ENCODE assay signal across 15 cellular contexts in genomic region chr17:49777577-49777976, GRCh38.
"Had no signal": no experiment of that assay in that cellular context is flagged by ENCODE, and none has a peak within 500 bp of the region (broad histone marks: within the 10 kb centered on the region; RNA-seq: fewer than 3 reads in every experiment).

No MANE protein-coding gene starts in this region.

- H3K27ac Mint-ChIP-seq: activated CD4-positive, alpha-beta memory T cell treated with anti-CD3 and anti-CD28 coated beads for 36 hours; activated CD8-positive, alpha-beta memory T cell treated with anti-CD3 and anti-CD28 coated beads, Interleukin-2, amount 10 ng/mL, durations not matched to agents 7 days and 5 days; activated naive CD4-positive, alpha-beta T cell treated with anti-CD3 and anti-CD28 coated beads, Interleukin-2, amount 10 ng/mL, durations not matched to agents 7 days and 5 days; activated T-helper 2 cell treated with anti-CD3 and anti-CD28 coated beads, Interferon-gamma antibody, Interleukin-2, Interleukin-4, amounts not matched to agents 10 μg/mL and 5 μg/mL and 100 μg/mL, durations not matched to agents 14 hours and 24 hours and 36 hours; natural killer cell treated with Interleukin-12 subunit alpha and Interleukin-12 subunit beta and Interleukin-15 and Interleukin-18, amount 100 ng/mL, for 72 hours had no signal

- ATAC-seq: activated CD8-positive, alpha-beta memory T cell treated with anti-CD3 and anti-CD28 coated beads, Interleukin-2, amount 10 ng/mL, durations not matched to agents 7 days and 5 days; left lung; natural killer cell treated with Interleukin-12 subunit alpha and Interleukin-12 subunit beta and Interleukin-15 and Interleukin-18, amount 100 ng/mL, for 72 hours; SK-N-SH treated with all-trans-retinoic acid at 6 μM for 48 hours had no signal

- H3K27me3 ChIP-seq: left lung, tibial nerve had no signal

- H3K36me3 Mint-ChIP-seq: activated CD4-positive, alpha-beta memory T cell treated with anti-CD3 and anti-CD28 coated beads for 36 hours; activated CD8-positive, alpha-beta memory T cell treated with anti-CD3 and anti-CD28 coated beads, Interleukin-2, amount 10 ng/mL, durations not matched to agents 7 days and 5 days; activated naive CD4-positive, alpha-beta T cell treated with anti-CD3 and anti-CD28 coated beads, Interleukin-2, amount 10 ng/mL, durations not matched to agents 7 days and 5 days; natural killer cell treated with Interleukin-12 subunit alpha and Interleukin-12 subunit beta and Interleukin-15 and Interleukin-18, amount 100 ng/mL, for 72 hours had no signal

- H3K36me3 ChIP-seq: left lung, tibial nerve had no signal

- H3K4me3 Mint-ChIP-seq: activated CD4-positive, alpha-beta memory T cell treated with anti-CD3 and anti-CD28 coated beads for 36 hours; activated CD8-positive, alpha-beta memory T cell treated with anti-CD3 and anti-CD28 coated beads, Interleukin-2, amount 10 ng/mL, durations not matched to agents 7 days and 5 days; activated naive CD4-positive, alpha-beta T cell treated with anti-CD3 and anti-CD28 coated beads, Interleukin-2, amount 10 ng/mL, durations not matched to agents 7 days and 5 days; natural killer cell treated with Interleukin-12 subunit alpha and Interleukin-12 subunit beta and Interleukin-15 and Interleukin-18, amount 100 ng/mL, for 72 hours had no signal

- H3K27me3 Mint-ChIP-seq: activated CD4-positive, alpha-beta memory T cell treated with anti-CD3 and anti-CD28 coated beads for 36 hours; activated CD8-positive, alpha-beta memory T cell treated with anti-CD3 and anti-CD28 coated beads, Interleukin-2, amount 10 ng/mL, durations not matched to agents 7 days and 5 days; natural killer cell treated with Interleukin-12 subunit alpha and Interleukin-12 subunit beta and Interleukin-15 and Interleukin-18, amount 100 ng/mL, for 72 hours had no signal

- H3K4me1 Mint-ChIP-seq: activated naive CD4-positive, alpha-beta T cell treated with anti-CD3 and anti-CD28 coated beads, Interleukin-2, amount 10 ng/mL, durations not matched to agents 7 days and 5 days had no signal

- H3K4me3 ChIP-seq: left lung, tibial nerve had no signal

- H3K9me3 Mint-ChIP-seq: activated CD4-positive, alpha-beta memory T cell treated with anti-CD3 and anti-CD28 coated beads for 36 hours; activated naive CD4-positive, alpha-beta T cell treated with anti-CD3 and anti-CD28 coated beads, Interleukin-2, amount 10 ng/mL, durations not matched to agents 7 days and 5 days; activated T-helper 2 cell treated with anti-CD3 and anti-CD28 coated beads, Interferon-gamma antibody, Interleukin-2, Interleukin-4, amounts not matched to agents 10 μg/mL and 5 μg/mL and 100 μg/mL, durations not matched to agents 14 hours and 24 hours and 36 hours; natural killer cell treated with Interleukin-12 subunit alpha and Interleukin-12 subunit beta and Interleukin-15 and Interleukin-18, amount 100 ng/mL, for 72 hours had no signal

- DNase-seq: activated CD4-positive, alpha-beta memory T cell treated with anti-CD3 and anti-CD28 coated beads for 36 hours; activated CD8-positive, alpha-beta memory T cell treated with anti-CD3 and anti-CD28 coated beads, Interleukin-2, amount 10 ng/mL, durations not matched to agents 7 days and 5 days; activated naive CD4-positive, alpha-beta T cell treated with anti-CD3 and anti-CD28 coated beads, Interleukin-2, amount 10 ng/mL, durations not matched to agents 7 days and 5 days; activated T-cell treated with anti-CD3 and anti-CD28 coated beads, Interleukin-2, amount 50 U/mL, for 1 hour; kidney; left lung; mammary epithelial cell; stimulated activated CD4-positive, alpha-beta T cell treated with anti-CD3 and anti-CD28 coated beads, Interleukin-12 subunit alpha, Interleukin-12 subunit beta, amount 100 ng/mL, for 4 hours; stimulated activated CD4-positive, alpha-beta T cell treated with anti-CD3 and anti-CD28 coated beads, Interleukin-2, amount 100 ng/mL, for 24 hours; T-helper 1 cell; T1000 had no signal

- H3K9me3 ChIP-seq: left lung, tibial nerve had no signal
